In the genomic region with DNA sequence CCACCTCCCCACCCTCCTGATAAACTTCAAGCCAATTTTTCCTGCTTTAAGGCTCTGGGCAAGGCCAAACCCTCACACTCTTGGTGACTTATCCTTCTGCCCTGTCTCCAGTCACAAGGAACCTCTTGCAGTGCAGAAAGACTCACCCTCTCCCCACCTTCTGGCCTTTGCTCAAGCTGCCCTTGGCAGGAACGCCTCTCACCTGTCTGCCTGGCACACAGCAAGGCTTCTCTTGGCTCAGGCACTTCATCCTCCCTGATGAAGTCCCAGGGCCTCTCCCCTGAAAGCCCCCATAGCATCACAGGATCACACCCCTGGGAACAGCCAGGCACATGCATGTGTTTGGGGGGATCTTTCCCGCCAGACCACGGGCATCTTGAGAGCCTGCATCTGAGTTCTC, we compare ENCODE assay signal across 19 cellular contexts.
DNase-seq lines count a peak whose midpoint lies in the region; ATAC-seq, FAIRE-seq and TF ChIP-seq lines count a peak whose summit lies in the region.
"Had no signal": no experiment of that assay in that cellular context is flagged by ENCODE, and none has a peak within 500 bp of the region (broad histone marks: within the 10 kb centered on the region; RNA-seq: fewer than 3 reads in every experiment).

No MANE protein-coding gene starts in this region.

- H4K20me1 ChIP-seq in H1 (replicated peaks in 1 of 2; ENCODE audit: control insufficient read depth in 1 of 2, insufficient read depth in 2 of 2, low read length in 2 of 2) = peaks cover 0 to 2% of the 10 kb centered on the region in 2 experiments
- H4K20me1 ChIP-seq: BLaER1 had no signal

- TF ChIP-seq CTCF in H1 (IDR thresholded peaks at IDR 0.05; ENCODE audit: control extremely low read depth in 1 of 3, insufficient read depth in 1 of 3, low read depth in 1 of 3, low read length in 3 of 3) = no peak
- TF ChIP-seq CTCF in testis (IDR thresholded peaks at IDR 0.05) = no peak

- DNase-seq in cardiac septum (ENCODE audit: low spot score) (peak; percentile 47), right cardiac atrium (no peak), H1 (ENCODE audit: low read depth in 1 of 2, low spot score in 2 of 2) (no peak), pons (ENCODE audit: low spot score) (peak; percentile 3), testis (no peak)
- DNase-seq in stimulated activated naive CD8-positive, alpha-beta T cell treated with anti-CD3 and anti-CD28 coated beads, Interleukin-15, amount 100 ng/mL, for 72 hours = no peak
- DNase-seq: 8988T; CD4-positive, alpha-beta memory T cell; DMS79 treated with DMSO at 0.1 percent for 48 hours; GM23248; HCEC 1CT; IMR-90 had no signal

- no peak overlapping the region for H3K56ac ChIP-seq in H1 (replicated peaks; ENCODE audit: insufficient read length, low read depth, low read length)

- H3K4me1 Mint-ChIP-seq in stimulated activated naive CD8-positive, alpha-beta T cell treated with anti-CD3 and anti-CD28 coated beads, Interleukin-15, amount 100 ng/mL, for 72 hours = no peaks in the 10 kb centered on the region
- H3K4me1 Mint-ChIP-seq: CD14-positive monocyte; CD4-positive, alpha-beta memory T cell had no signal

- no peak for TF ChIP-seq RAD21 in H1 (IDR thresholded peaks at IDR 0.05 in 1 of 2, conservative IDR thresholded peaks at IDR 0.05 in 1 of 2; ENCODE audit: low read depth in 2 of 2, low read length in 2 of 2)

- intact Hi-C loops in cardiac septum (cut with DNase I) = no loop called here
- intact Hi-C loops in right cardiac atrium (cut with DNase I) = no loop called here
- intact Hi-C loops in testis (cut with DNase I; ENCODE audit: low total_unique reads) = no loop called here

- FAIRE-seq in H1 (lab: Jason Lieb, UNC) = no peak
- FAIRE-seq: GM12891, GM19239, H54 had no signal

- no peak overlapping the region for H3K4me3 Mint-ChIP-seq in stimulated activated naive CD8-positive, alpha-beta T cell treated with anti-CD3 and anti-CD28 coated beads, Interleukin-15, amount 100 ng/mL, for 72 hours
- H3K4me3 Mint-ChIP-seq: CD14-positive monocyte; CD4-positive, alpha-beta memory T cell had no signal

- H3K9me3 ChIP-seq in right cardiac atrium (ENCODE audit: control insufficient read depth, low read length) = peaks cover 4% of the 10 kb centered on the region
- peaks cover 0 to 5% of the 10 kb centered on the region in 2 experiments; a peak in 1 of 4 replicates for H3K9me3 ChIP-seq in H1 (ENCODE audit: insufficient read depth in 2 of 2, low read depth in 1 of 2, low read length in 1 of 2)
- no peaks in the 10 kb centered on the region for H3K9me3 ChIP-seq in testis

- H3K23me2 ChIP-seq in H1 (ENCODE audit: low read depth, low read length) = peaks cover 10% of the 10 kb centered on the region; the same call in 1 of the 2 replicates

- TF ChIP-seq POLR2A in H1 (IDR thresholded peaks at IDR 0.05; ENCODE audit: control extremely low read depth in 1 of 2, low read depth in 2 of 2, low read length in 2 of 2) (no peak), testis (IDR thresholded peaks at IDR 0.05) (no peak)

- H3K9me3 Mint-ChIP-seq in stimulated activated naive CD8-positive, alpha-beta T cell treated with anti-CD3 and anti-CD28 coated beads, Interleukin-15, amount 100 ng/mL, for 72 hours = peaks cover 0 to 21% of the 10 kb centered on the region in 2 donors

- no peak overlapping the region for H3K14ac ChIP-seq in H1 (ENCODE audit: insufficient read length)

- H3K4me3 ChIP-seq in right cardiac atrium (ENCODE audit: low read length) (no peak overlapping the region), H1 (ENCODE audit: extremely low read depth in 1 of 4, insufficient read depth in 2 of 4, low read depth in 3 of 4, low read length in 4 of 4) (no peak overlapping the region), testis (no peak overlapping the region)
- H3K4me3 ChIP-seq: BLaER1, GM23248 had no signal

- H3K79me1 ChIP-seq in H1 (ENCODE audit: low read depth, low read length) = no peaks in the 10 kb centered on the region

- H2BK20ac ChIP-seq in H1 (ENCODE audit: low read length) = no peak overlapping the region

- no peak overlapping the region for H2AK5ac ChIP-seq in H1 (ENCODE audit: low read depth, low read length)

- no peak overlapping the region for H3K4ac ChIP-seq in H1 (replicated peaks; ENCODE audit: insufficient read length, low read depth, low read length)

- no peak overlapping the region for H3K18ac ChIP-seq in H1 (ENCODE audit: extremely low read depth, low read length)

- H3K27me3 Mint-ChIP-seq in stimulated activated naive CD8-positive, alpha-beta T cell treated with anti-CD3 and anti-CD28 coated beads, Interleukin-15, amount 100 ng/mL, for 72 hours = peaks cover 9% of the 10 kb centered on the region

- no peak overlapping the region for H4K5ac ChIP-seq in H1 (ENCODE audit: insufficient read length, low read depth, low read length)

- no peak overlapping the region for H2BK15ac ChIP-seq in H1 (ENCODE audit: low read length)

- H3K27ac Mint-ChIP-seq in stimulated activated naive CD8-positive, alpha-beta T cell treated with anti-CD3 and anti-CD28 coated beads, Interleukin-15, amount 100 ng/mL, for 72 hours = no peak overlapping the region
- H3K27ac Mint-ChIP-seq: CD4-positive, alpha-beta memory T cell had no signal

- H3K4me2 ChIP-seq in H1 (ENCODE audit: insufficient read depth in 1 of 2, low read depth in 2 of 2, low read length in 2 of 2) = no peak overlapping the region
- H3K4me2 ChIP-seq: BLaER1 had no signal

- no peak overlapping the region for H4K8ac ChIP-seq in H1 (ENCODE audit: extremely low read depth, insufficient read depth, low read length)

- H3K27me3 ChIP-seq in right cardiac atrium (ENCODE audit: control insufficient read depth, insufficient read depth) (no peaks in the 10 kb centered on the region), H1 (replicated peaks in 1 of 4; ENCODE audit: control insufficient read depth in 3 of 4, extremely low read depth in 1 of 4, insufficient read depth in 3 of 4, low read length in 3 of 4) (peaks cover 0 to 2% (median 0%) of the 10 kb centered on the region in 4 experiments; a peak in 1 of 7 replicates), testis (no peaks in the 10 kb centered on the region)
- H3K27me3 ChIP-seq: BLaER1 had no signal

- H3K4me1 ChIP-seq in right cardiac atrium (ENCODE audit: control insufficient read depth, insufficient read depth, low read length) (no peaks in the 10 kb centered on the region), H1 (replicated peaks in 1 of 4; ENCODE audit: control insufficient read depth in 3 of 4, insufficient read depth in 4 of 4, low read length in 3 of 4) (no peaks in the 10 kb centered on the region), testis (no peaks in the 10 kb centered on the region)

- WGBS in right cardiac atrium = 51% methylated on average over 3 of the region's 3 CpGs
- 80% methylated on average over 3 of the region's 3 CpGs; no CpG with 5 or more reads in 1 of the 2 experiments for WGBS in H1 (ENCODE audit: extremely low coverage in 1 of 2, insufficient coverage in 1 of 2, insufficient read length in 1 of 2, insufficient replicate concordance in 2 of 2, low coverage in 1 of 2, low lambda C conversion rate in 2 of 2, missing lambda C conversion rate in 1 of 2), 2 experiments
- WGBS in testis, 2 donors = 78 to 89% methylated on average over 3 of the region's 3 CpGs

- H3K36me3 ChIP-seq in H1 (ENCODE audit: control insufficient read depth in 2 of 4, insufficient read depth in 4 of 4, low read length in 3 of 4) = no peaks in the 10 kb centered on the region
- H3K36me3 ChIP-seq in testis (ENCODE audit: low read depth, missing control alignments) = no peaks in the 10 kb centered on the region
- H3K36me3 ChIP-seq: BLaER1 had no signal

- POLR2A ChIA-PET in H1 (lab: Charles Lee; ENCODE audit: partially characterized antibody) = no interaction called here

- H3K27ac ChIP-seq in right cardiac atrium (ENCODE audit: low read length) (no peak overlapping the region), H1 (ENCODE audit: low read depth, low read length) (no peak overlapping the region), testis (no peak overlapping the region)
- H3K27ac ChIP-seq: BLaER1, GM23248 had no signal

- no peak overlapping the region for H3K9ac ChIP-seq in H1 (replicated peaks in 1 of 4; ENCODE audit: extremely low read depth in 1 of 4, low read depth in 3 of 4, low read length in 3 of 4)
- H3K9ac ChIP-seq: BLaER1, GM23248 had no signal

- no peak for TF ChIP-seq EP300 in H1 (IDR thresholded peaks at IDR 0.05; ENCODE audit: borderline replicate concordance in 1 of 2, low read depth in 2 of 2, low read length in 2 of 2)

- no peak overlapping the region for H2BK5ac ChIP-seq in H1 (ENCODE audit: low read depth, low read length)

- CTCF ChIA-PET in H1 (lab: Charles Lee; ENCODE audit: partially characterized antibody) = interaction anchor here (1.2 kb wide), 1 partner anchor 8 kb away, joined by 3 read pairs; no protein-coding TSS in a partner anchor

- H3K79me2 ChIP-seq in H1 (ENCODE audit: control insufficient read depth in 1 of 2, insufficient read depth in 2 of 2, low read length in 2 of 2) = no peaks in the 10 kb centered on the region

- no peak overlapping the region for H2AFZ ChIP-seq in H1 (ENCODE audit: low read length)
- H2AFZ ChIP-seq: GM23248 had no signal

- no peak overlapping the region for H4K91ac ChIP-seq in H1 (replicated peaks; ENCODE audit: insufficient read length, low read length)

- no peak overlapping the region for H3K23ac ChIP-seq in H1 (ENCODE audit: insufficient read length)

- no peak for ATAC-seq in right cardiac atrium
- no peak for ATAC-seq in stimulated activated naive CD8-positive, alpha-beta T cell treated with anti-CD3 and anti-CD28 coated beads, Interleukin-15, amount 100 ng/mL, for 72 hours
- ATAC-seq in HG03196 (IDR thresholded peaks at IDR 0.05; ENCODE audit: unreplicated experiment) = no peak
- ATAC-seq in GM21526 (IDR thresholded peaks at IDR 0.05; ENCODE audit: low FRiP score, unreplicated experiment) = no peak

- H2BK12ac ChIP-seq in H1 (ENCODE audit: low read depth, low read length) = no peak overlapping the region

- H2BK120ac ChIP-seq in H1 (replicated peaks; ENCODE audit: low read depth, low read length) = no peak overlapping the region

TF ChIP-seq in H1, 55 proteins besides CTCF, POLR2A, EP300 and RAD21 (continues in another document):
- TF ChIP-seq, protein P1, sequence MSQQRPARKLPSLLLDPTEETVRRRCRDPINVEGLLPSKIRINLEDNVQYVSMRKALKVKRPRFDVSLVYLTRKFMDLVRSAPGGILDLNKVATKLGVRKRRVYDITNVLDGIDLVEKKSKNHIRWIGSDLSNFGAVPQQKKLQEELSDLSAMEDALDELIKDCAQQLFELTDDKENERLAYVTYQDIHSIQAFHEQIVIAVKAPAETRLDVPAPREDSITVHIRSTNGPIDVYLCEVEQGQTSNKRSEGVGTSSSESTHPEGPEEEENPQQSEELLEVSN (IDR thresholded peaks at IDR 0.05) = 0 out of 2 replicates have a peak, but pooled peaks have one; percentile 13

Comparison
In these comparisons a context has a peak if more than half of its experiments do, and no peak if none do; other contexts are left out.
1. DNase-seq: peak in cardiac septum (single experiment) and pons (single experiment); none in right cardiac atrium (0 of 3), H1 (0 of 2), stimulated activated naive CD8-positive, alpha-beta T cell treated with anti-CD3 and anti-CD28 coated beads, Interleukin-15, amount 100 ng/mL, for 72 hours (0 of 2) and testis (single experiment).